ENCODE assay signal across 16 cellular contexts in the genomic region with DNA sequence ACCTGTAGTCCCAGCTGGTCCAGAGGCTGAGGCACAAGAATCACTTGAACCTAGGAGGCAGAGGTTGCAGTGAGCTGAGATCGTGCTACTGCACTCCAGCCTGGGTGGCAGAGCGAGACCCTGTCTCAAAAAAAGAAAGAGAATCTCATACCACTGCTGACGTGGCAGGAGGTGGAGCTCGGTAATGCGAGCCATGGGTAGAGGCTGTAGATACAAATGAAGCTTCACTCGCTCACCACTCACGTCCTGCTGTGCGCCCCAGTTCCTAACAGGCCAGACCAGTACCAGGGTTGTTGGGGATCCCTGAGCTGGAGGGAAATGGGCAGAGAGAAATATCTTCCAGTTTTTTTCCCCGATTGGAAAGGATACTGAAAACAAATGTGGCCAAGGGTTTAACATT.
"Had no signal": no experiment of that assay in that cellular context is flagged by ENCODE, and none has a peak within 500 bp of the region (broad histone marks: within the 10 kb centered on the region; RNA-seq: fewer than 3 reads in every experiment).

No MANE protein-coding gene starts in this region.

- H3K27me3 ChIP-seq: heart left ventricle, right atrium auricular region, uterus had no signal

- H3K36me3 Mint-ChIP-seq: memory B cell; natural killer cell treated with Interleukin-12 subunit alpha and Interleukin-12 subunit beta and Interleukin-15 and Interleukin-18, amount 100 ng/mL, for 72 hours had no signal

- H3K4me3 ChIP-seq: heart left ventricle, left ventricle myocardium inferior, lower lobe of right lung, right atrium auricular region, tibial artery, upper lobe of left lung, uterus had no signal

- H3K4me1 ChIP-seq: uterus had no signal

- H3K27me3 Mint-ChIP-seq: memory B cell had no signal

- ATAC-seq: esophagus mucosa; heart left ventricle; lower lobe of right lung; natural killer cell treated with Interleukin-12 subunit alpha and Interleukin-12 subunit beta and Interleukin-15 and Interleukin-18, amount 100 ng/mL, for 72 hours; stimulated activated naive CD8-positive, alpha-beta T cell treated with anti-CD3 and anti-CD28 coated beads, Interleukin-15, Interleukin-2, amounts not matched to agents 100 U/mL and 50 U/mL, for 24 hours had no signal

- H3K9me3 ChIP-seq: heart left ventricle, left ventricle myocardium inferior, lower lobe of right lung, right atrium auricular region, tibial artery, upper lobe of left lung, uterus had no signal

- H3K27ac Mint-ChIP-seq: memory B cell; natural killer cell treated with Interleukin-12 subunit alpha and Interleukin-12 subunit beta and Interleukin-15 and Interleukin-18, amount 100 ng/mL, for 72 hours had no signal

- H3K4me3 Mint-ChIP-seq: memory B cell; natural killer cell treated with Interleukin-12 subunit alpha and Interleukin-12 subunit beta and Interleukin-15 and Interleukin-18, amount 100 ng/mL, for 72 hours had no signal

- H3K9me3 Mint-ChIP-seq: memory B cell; natural killer cell treated with Interleukin-12 subunit alpha and Interleukin-12 subunit beta and Interleukin-15 and Interleukin-18, amount 100 ng/mL, for 72 hours had no signal

- H3K36me3 ChIP-seq: left ventricle myocardium inferior, right atrium auricular region, uterus had no signal

- H3K27ac ChIP-seq: heart left ventricle, left ventricle myocardium inferior, lower lobe of right lung, right atrium auricular region, tibial artery, upper lobe of left lung, uterus had no signal

- DNase-seq: effector memory CD4-positive, alpha-beta T cell; heart left ventricle; hypothalamus; left ventricle myocardium inferior; lower lobe of right lung; midbrain; small intestine; stimulated activated CD4-positive, alpha-beta T cell treated with anti-CD3 and anti-CD28 coated beads, Interleukin-2, amount 100 ng/mL, for 48 hours; stimulated activated naive CD8-positive, alpha-beta T cell treated with anti-CD3 and anti-CD28 coated beads, Interleukin-15, Interleukin-2, amounts not matched to agents 100 U/mL and 50 U/mL, for 24 hours; tibial artery; upper lobe of left lung; uterus had no signal
